In genomic region chr1:12296623-12297022, GRCh38 we compare ENCODE assay signal across 11 cellular contexts.
DNase-seq lines count a peak whose midpoint lies in the region; ATAC-seq and TF ChIP-seq lines count a peak whose summit lies in the region.
"Had no signal": no experiment of that assay in that cellular context is flagged by ENCODE, and none has a peak within 500 bp of the region (broad histone marks: within the 10 kb centered on the region; RNA-seq: fewer than 3 reads in every experiment).

No MANE protein-coding gene starts in this region.

- no peak for DNase-seq in activated CD8-positive, alpha-beta memory T cell treated with anti-CD3 and anti-CD28 coated beads, Interleukin-2, amount 10 ng/mL, durations not matched to agents 7 days and 5 days
- no peak for DNase-seq in activated CD8-positive, alpha-beta memory T cell treated with anti-CD3 and anti-CD28 coated beads for 24 hours
- peak; percentile 91 for DNase-seq in choroid plexus epithelial cell (ENCODE audit: low read depth)
- no peak for DNase-seq in smooth muscle cell (lab: John Stamatoyannopoulos, UW; ENCODE audit: unreplicated experiment)
- DNase-seq in left lobe of liver (ENCODE audit: low spot score), result no peak
- no peak for DNase-seq in activated CD4-positive, alpha-beta T cell treated with anti-CD3 and anti-CD28 coated beads, Interleukin-2, amount 50 U/mL, for 4 hours
- DNase-seq in GDM1 (lab: John Stamatoyannopoulos, UW), result no peak
- DNase-seq: amniotic stem cell, H7 had no signal

- H4K20me1 ChIP-seq in smooth muscle cell (ENCODE audit: low read depth), result peaks cover 25% of the 10 kb centered on the region

- H3K79me2 ChIP-seq in smooth muscle cell (ENCODE audit: low read depth), result no peaks in the 10 kb centered on the region

- H3K27me3 ChIP-seq in smooth muscle cell (ENCODE audit: low read depth), result no peaks in the 10 kb centered on the region

- peaks cover 38% of the 10 kb centered on the region for H3K36me3 Mint-ChIP-seq in activated CD8-positive, alpha-beta memory T cell treated with anti-CD3 and anti-CD28 coated beads, Interleukin-2, amount 10 ng/mL, durations not matched to agents 7 days and 5 days

- H3K4me3 ChIP-seq in choroid plexus epithelial cell (ENCODE audit: low read depth, low read length) (no peak overlapping the region), smooth muscle cell (no peak overlapping the region)

- TF ChIP-seq CTCF in choroid plexus epithelial cell (conservative IDR thresholded peaks at IDR 0.05; ENCODE audit: low read depth, low read length) (no peak), smooth muscle cell (IDR thresholded peaks at IDR 0.05; ENCODE audit: borderline replicate concordance, insufficient read depth, poor library complexity, severe bottlenecking) (no peak)

- ATAC-seq in activated CD8-positive, alpha-beta memory T cell treated with anti-CD3 and anti-CD28 coated beads, Interleukin-2, amount 10 ng/mL, durations not matched to agents 7 days and 5 days, result peak; percentile 91
- ATAC-seq in HG03571 (IDR thresholded peaks at IDR 0.05; ENCODE audit: unreplicated experiment) (peak; percentile 80), left lobe of liver (no peak)

- no peaks in the 10 kb centered on the region for H3K27me3 Mint-ChIP-seq in activated CD8-positive, alpha-beta memory T cell treated with anti-CD3 and anti-CD28 coated beads, Interleukin-2, amount 10 ng/mL, durations not matched to agents 7 days and 5 days
- H3K27me3 Mint-ChIP-seq: B cell had no signal

- H3K9me3 Mint-ChIP-seq in activated CD8-positive, alpha-beta memory T cell treated with anti-CD3 and anti-CD28 coated beads, Interleukin-2, amount 10 ng/mL, durations not matched to agents 7 days and 5 days (ENCODE audit: low read depth), result no peaks in the 10 kb centered on the region

- peak overlapping the region; percentile 27 for H3K4me3 Mint-ChIP-seq in activated CD8-positive, alpha-beta memory T cell treated with anti-CD3 and anti-CD28 coated beads, Interleukin-2, amount 10 ng/mL, durations not matched to agents 7 days and 5 days
- H3K4me3 Mint-ChIP-seq: B cell had no signal

- no peak overlapping the region for H2AFZ ChIP-seq in smooth muscle cell (ENCODE audit: low read depth)

- peaks cover 12% of the 10 kb centered on the region for H3K36me3 ChIP-seq in smooth muscle cell (ENCODE audit: low read depth)

- H3K4me1 Mint-ChIP-seq in activated CD8-positive, alpha-beta memory T cell treated with anti-CD3 and anti-CD28 coated beads, Interleukin-2, amount 10 ng/mL, durations not matched to agents 7 days and 5 days, result peaks cover 29% of the 10 kb centered on the region
- H3K4me1 Mint-ChIP-seq: B cell had no signal

- peak overlapping the region; percentile 33 for H3K4me2 ChIP-seq in smooth muscle cell

- H3K9me3 ChIP-seq in smooth muscle cell (replicated peaks; ENCODE audit: low read depth), result no peaks in the 10 kb centered on the region

- H3K4me1 ChIP-seq in smooth muscle cell (ENCODE audit: low read depth), result no peaks in the 10 kb centered on the region

- 42% methylated on average over 1 of the region's 1 CpG for WGBS in smooth muscle cell (ENCODE audit: low lambda C conversion rate)

- H3F3A ChIP-seq in smooth muscle cell (ENCODE audit: low read depth), result no peaks in the 10 kb centered on the region

- H3K27ac Mint-ChIP-seq in activated CD8-positive, alpha-beta memory T cell treated with anti-CD3 and anti-CD28 coated beads, Interleukin-2, amount 10 ng/mL, durations not matched to agents 7 days and 5 days, result peak overlapping the region; percentile 79
- H3K27ac Mint-ChIP-seq: B cell had no signal

- CTCF ChIA-PET in activated CD8-positive, alpha-beta memory T cell treated with anti-CD3 and anti-CD28 coated beads, Interleukin-2, amount 10 ng/mL, durations not matched to agents 7 days and 5 days (lab: Charles Lee), result interaction anchor here (0.8 to 2.8 kb wide), 5 partner anchors 19 to 362 kb away, joined by 3 to 10 read pairs (median 4); no protein-coding TSS in a partner anchor

- H3K27ac ChIP-seq in smooth muscle cell (ENCODE audit: low read depth), result peak overlapping the region; percentile 17

- no peak overlapping the region for H3K9ac ChIP-seq in smooth muscle cell (ENCODE audit: low read depth)
